8 cellular contexts compared by ENCODE assay signal in genomic region chr9:107284636-107285035, GRCh38. TPM values are rescaled to one million over a fixed set of nuclear protein-coding genes. Genes with fewer than 3 reads are reported as not detected.
A peak's percentile ranks its signal among the peaks of the same experiment; 100 is the strongest.
DNase-seq lines count a peak whose midpoint lies in the region; ATAC-seq and TF ChIP-seq lines count a peak whose summit lies in the region.

No MANE protein-coding gene starts in this region.

- peak overlapping the region; percentile 89 for H3K4me3 Mint-ChIP-seq in activated CD4-positive, alpha-beta T cell treated with anti-CD3 and anti-CD28 coated beads, Interleukin-2, amount 10 ng/mL, durations not matched to agents 7 days and 5 days

- CTCF ChIA-PET in activated CD4-positive, alpha-beta T cell treated with anti-CD3 and anti-CD28 coated beads, Interleukin-2, amount 10 ng/mL, durations not matched to agents 7 days and 5 days (lab: Charles Lee) = interaction anchor here (0.6 to 1.5 kb wide), 4 partner anchors 23 to 948 kb away, joined by 3 to 5 read pairs (median 4); no protein-coding TSS in a partner anchor

- no peak overlapping the region for H3K27ac ChIP-seq in thymus (ENCODE audit: low read depth)

- H3K27me3 Mint-ChIP-seq in activated CD4-positive, alpha-beta T cell treated with anti-CD3 and anti-CD28 coated beads, Interleukin-2, amount 10 ng/mL, durations not matched to agents 7 days and 5 days = peaks cover 8% of the 10 kb centered on the region

- H3K4me3 ChIP-seq in kidney epithelial cell (ENCODE audit: low read depth, low read length) (peak overlapping the region; percentile 86), thymus (ENCODE audit: low read length) (peak overlapping the region; percentile 98)

- H3K36me3 Mint-ChIP-seq in activated CD4-positive, alpha-beta T cell treated with anti-CD3 and anti-CD28 coated beads, Interleukin-2, amount 10 ng/mL, durations not matched to agents 7 days and 5 days (ENCODE audit: low read depth) = peaks cover 22% of the 10 kb centered on the region
- peaks cover 9 to 25% of the 10 kb centered on the region in 2 donors for H3K36me3 Mint-ChIP-seq in activated naive CD4-positive, alpha-beta T cell treated with anti-CD3 and anti-CD28 coated beads, Interleukin-2, amount 50 U/mL, for 72 hours

- TF ChIP-seq CTCF in kidney epithelial cell (IDR thresholded peaks at IDR 0.05; ENCODE audit: insufficient read depth, low read length, poor library complexity, severe bottlenecking) = no peak

- peak overlapping the region; percentile 93 for H3K27ac Mint-ChIP-seq in activated CD4-positive, alpha-beta T cell treated with anti-CD3 and anti-CD28 coated beads, Interleukin-2, amount 10 ng/mL, durations not matched to agents 7 days and 5 days
- peak overlapping the region; percentile 95 to 97 for H3K27ac Mint-ChIP-seq in activated naive CD4-positive, alpha-beta T cell treated with anti-CD3 and anti-CD28 coated beads, Interleukin-2, amount 50 U/mL, for 72 hours

- 9% methylated on average over 6 of the region's 6 CpGs for WGBS in thymus

- H3K9me3 ChIP-seq in thymus (ENCODE audit: control insufficient read depth) = no peaks in the 10 kb centered on the region

- POLR2A ChIA-PET in activated CD4-positive, alpha-beta T cell treated with anti-CD3 and anti-CD28 coated beads, Interleukin-2, amount 10 ng/mL, durations not matched to agents 7 days and 5 days (lab: Charles Lee) = no interaction called here

- no peak for DNase-seq in activated CD4-positive, alpha-beta T cell treated with anti-CD3 and anti-CD28 coated beads, Interleukin-2, amount 10 ng/mL, durations not matched to agents 7 days and 5 days
- DNase-seq in activated CD4-positive, alpha-beta T cell treated with anti-CD3 and anti-CD28 coated beads, Interleukin-2, amount 50 U/mL, for 4 hours = no peak
- DNase-seq in activated naive CD4-positive, alpha-beta T cell treated with anti-CD3 and anti-CD28 coated beads, Interleukin-2, amount 50 U/mL, for 72 hours (ENCODE audit: low spot score in 2 of 2) = no peak
- DNase-seq in kidney epithelial cell (ENCODE audit: low read depth) (no peak), NCI-H510A (lab: John Stamatoyannopoulos, UW) (no peak), HPDE6-E6E7 (ENCODE audit: extremely low spot score) (no peak), amniotic stem cell (lab: John Stamatoyannopoulos, UW) (no peak)

- H3K4me1 ChIP-seq in thymus (ENCODE audit: control insufficient read depth, insufficient read depth, low read length) = peaks cover 6% of the 10 kb centered on the region

- H3K27me3 ChIP-seq in kidney epithelial cell (ENCODE audit: control insufficient read depth, insufficient read depth, low read length) = no peaks in the 10 kb centered on the region
- no peaks in the 10 kb centered on the region for H3K27me3 ChIP-seq in thymus (ENCODE audit: control insufficient read depth, insufficient read depth)

- no peak for ATAC-seq in activated naive CD4-positive, alpha-beta T cell treated with anti-CD3 and anti-CD28 coated beads, Interleukin-2, amount 50 U/mL, for 72 hours

- H3K36me3 ChIP-seq in kidney epithelial cell (ENCODE audit: control insufficient read depth, insufficient read depth, low read length) (no peaks in the 10 kb centered on the region), thymus (ENCODE audit: control insufficient read depth, insufficient read depth) (no peaks in the 10 kb centered on the region)

- H3K4me1 Mint-ChIP-seq in activated CD4-positive, alpha-beta T cell treated with anti-CD3 and anti-CD28 coated beads, Interleukin-2, amount 10 ng/mL, durations not matched to agents 7 days and 5 days = peaks cover 59% of the 10 kb centered on the region

- no peaks in the 10 kb centered on the region for H3K9me3 Mint-ChIP-seq in activated CD4-positive, alpha-beta T cell treated with anti-CD3 and anti-CD28 coated beads, Interleukin-2, amount 10 ng/mL, durations not matched to agents 7 days and 5 days
- H3K9me3 Mint-ChIP-seq in activated naive CD4-positive, alpha-beta T cell treated with anti-CD3 and anti-CD28 coated beads, Interleukin-2, amount 50 U/mL, for 72 hours = peaks cover 0 to 6% of the 10 kb centered on the region in 2 donors

RNA-seq across cellular contexts. Expression of gene RAD23B, which starts 1.6 kb away (rescaled TPM):
- 100 to 1,000 TPM in 1 of 2 experiments, 10 to 100 TPM in 1; 89.7 to 116 TPM for total RNA-seq in activated CD4-positive, alpha-beta T cell treated with anti-CD3 and anti-CD28 coated beads, Interleukin-2, amount 10 ng/mL, durations not matched to agents 7 days and 5 days
- total RNA-seq in activated naive CD4-positive, alpha-beta T cell treated with anti-CD3 and anti-CD28 coated beads, Interleukin-2, amount 50 U/mL, for 72 hours = 100 to 1,000 TPM in 1 of 2 donors, 10 to 100 TPM in 1; 87.3 to 115 TPM
- 76.0 and 113 TPM in 2 replicates for total RNA-seq in kidney epithelial cell
- 51.4 TPM for polyA plus RNA-seq in thymus
